1 cellular context compared by ENCODE assay signal in genomic region chr19:48695743-48696352, GRCh38.
TF ChIP-seq lines count a peak whose summit lies in the region.

TSS of gene FUT2 (plus strand) at chr19:48695971. CDS start at chr19:48702957, 6,986 bp downstream.

TF ChIP-seq in HepG2, 621 proteins besides CTCF, POLR2A, EP300 and RAD21 (continued from another document and continues in another):
- TF ChIP-seq PREB (CRISPR knock-in tag; IDR thresholded peaks at IDR 0.05) (no peak), ZNF552 (CRISPR knock-in tag; IDR thresholded peaks at IDR 0.05; ENCODE audit: borderline replicate concordance) (no peak), MXD3 (CRISPR knock-in tag; IDR thresholded peaks at IDR 0.05) (0 out of 2 replicates have a peak, but pooled peaks have one; percentile 39), KLF9 (CRISPR knock-in tag; IDR thresholded peaks at IDR 0.05; ENCODE audit: low read depth) (no peak), ZNF672 (CRISPR knock-in tag; IDR thresholded peaks at IDR 0.05) (no peak), KDM2A (CRISPR knock-in tag; IDR thresholded peaks at IDR 0.05; ENCODE audit: borderline replicate concordance, low read depth) (no peak), SMC3 (IDR thresholded peaks at IDR 0.05; ENCODE audit: low read length) (no peak), ZNF710 (CRISPR knock-in tag; IDR thresholded peaks at IDR 0.05; ENCODE audit: borderline replicate concordance) (peak; percentile 49; the same call in 1 of the 2 replicates), ZNF274 (CRISPR knock-in tag; IDR thresholded peaks at IDR 0.05) (no peak), NCOA2 (CRISPR knock-in tag; IDR thresholded peaks at IDR 0.05) (no peak), CREBL2 (CRISPR knock-in tag; IDR thresholded peaks at IDR 0.05; ENCODE audit: borderline replicate concordance) (no peak), NFKB2 (CRISPR knock-in tag; IDR thresholded peaks at IDR 0.05; ENCODE audit: borderline replicate concordance) (0 out of 2 replicates have a peak, but pooled peaks have one; percentile 24), ZNF276 (CRISPR knock-in tag; IDR thresholded peaks at IDR 0.05; ENCODE audit: low read depth) (no peak), ZBTB42 (CRISPR knock-in tag; IDR thresholded peaks at IDR 0.05) (no peak), HNF4G (IDR thresholded peaks at IDR 0.05; ENCODE audit: borderline replicate concordance, low read depth, low read length) (0 out of 2 replicates have a peak, but pooled peaks have one; percentile 19), HNF4G (CRISPR knock-in tag; IDR thresholded peaks at IDR 0.05; ENCODE audit: borderline replicate concordance, low read depth) (no peak), GMEB1 (CRISPR knock-in tag; IDR thresholded peaks at IDR 0.05; ENCODE audit: borderline replicate concordance) (no peak), ZNF205 (CRISPR knock-in tag; IDR thresholded peaks at IDR 0.05) (0 out of 2 replicates have a peak, but pooled peaks have one; percentile 36), ZNF781 (CRISPR knock-in tag; IDR thresholded peaks at IDR 0.05; ENCODE audit: borderline replicate concordance, not compliant biosample characterization) (no peak), ZNF687 (CRISPR knock-in tag; IDR thresholded peaks at IDR 0.05) (peak; percentile 46), ZNF460 (CRISPR knock-in tag; IDR thresholded peaks at IDR 0.05; ENCODE audit: borderline replicate concordance) (no peak), PRDM4 (CRISPR knock-in tag; IDR thresholded peaks at IDR 0.05; ENCODE audit: borderline replicate concordance) (no peak), DR1 (CRISPR knock-in tag; IDR thresholded peaks at IDR 0.05) (no peak), SP140L (CRISPR knock-in tag; IDR thresholded peaks at IDR 0.05; ENCODE audit: borderline replicate concordance) (no peak), ZC3H4 (CRISPR knock-in tag; IDR thresholded peaks at IDR 0.05; ENCODE audit: borderline replicate concordance) (no peak), ZNF558 (CRISPR knock-in tag; IDR thresholded peaks at IDR 0.05; ENCODE audit: borderline replicate concordance) (no peak), SNAPC4 (CRISPR knock-in tag; IDR thresholded peaks at IDR 0.05) (0 out of 2 replicates have a peak, but pooled peaks have one; percentile 36), TRIM22 (IDR thresholded peaks at IDR 0.05) (no peak), FOXP1 (IDR thresholded peaks at IDR 0.05) (no peak), FOXP1 (CRISPR knock-in tag; IDR thresholded peaks at IDR 0.05) (no peak)
